In genomic region chr5:31235381-31235780, GRCh38 we compare ENCODE assay signal across 28 cellular contexts. TPM values are rescaled to one million over a fixed set of nuclear protein-coding genes. Genes with fewer than 3 reads are reported as not detected.
DNase-seq lines count a peak whose midpoint lies in the region; ATAC-seq and TF ChIP-seq lines count a peak whose summit lies in the region.
"Had no signal": no experiment of that assay in that cellular context is flagged by ENCODE, and none has a peak within 500 bp of the region (broad histone marks: within the 10 kb centered on the region; RNA-seq: fewer than 3 reads in every experiment).

No MANE protein-coding gene starts in this region.

- H3K9me2 ChIP-seq in SK-N-SH (no peaks in the 10 kb centered on the region), SU-DHL-6 (replicated peaks; ENCODE audit: insufficient read depth, low read length) (no peaks in the 10 kb centered on the region)

- DNase-seq in SK-N-SH: no peak
- peak; percentile 62 for DNase-seq in kidney tubule cell (ENCODE audit: low spot score)
- DNase-seq in neural progenitor cell (ENCODE audit: low spot score): no peak
- DNase-seq in WTC11 (ENCODE audit: low spot score): no peak
- no peak for DNase-seq in DMS153 (lab: John Stamatoyannopoulos, UW)
- DNase-seq: 8988T; activated CD4-positive, alpha-beta T cell treated with anti-CD3 and anti-CD28 coated beads, Interleukin-2, amount 10 ng/mL, durations not matched to agents 7 days and 5 days; activated gamma-delta T cell treated with Interleukin-2 at 50 U/mL for 16 hours; activated naive CD8-positive, alpha-beta T cell treated with anti-CD3 and anti-CD28 coated beads, Interleukin-2, amount 50 U/mL, for 24 hours; activated T-cell treated with anti-CD3 and anti-CD28 coated beads, Interleukin-2, amount 50 U/mL, for 4 hours; AML-193; brain microvascular endothelial cell; CD4-positive, alpha-beta memory T cell; head of caudate nucleus; KBM-7; mucosa of descending colon; NCI-H1417 treated with DMSO at 0.1 percent for 48 hours; NCI-H345; stimulated activated naive CD4-positive, alpha-beta T cell; T1000; WERI-Rb-1 had no signal

- CTCF ChIA-PET in SK-N-SH (lab: Yijun Ruan, JAX) (interaction anchor here (0.7 to 0.9 kb wide), 2 partner anchors 35 to 49 kb away, joined by 3 read pairs; no protein-coding TSS in a partner anchor), WTC11 (lab: Charles Lee) (interaction anchor here (1.2 kb wide), 1 partner anchor 35 kb away, joined by 4 read pairs; no protein-coding TSS in a partner anchor)

- H3K27me3 Mint-ChIP-seq in neural progenitor cell (ENCODE audit: insufficient read depth, low read depth): peaks cover 3% of the 10 kb centered on the region
- no peaks in the 10 kb centered on the region; the same call in 1 of the 2 replicates for H3K27me3 Mint-ChIP-seq in WTC11 (ENCODE audit: low read depth)
- H3K27me3 Mint-ChIP-seq: activated CD4-positive, alpha-beta T cell treated with anti-CD3 and anti-CD28 coated beads, Interleukin-2, amount 10 ng/mL, durations not matched to agents 7 days and 5 days; natural killer cell treated with Interleukin-12 subunit alpha and Interleukin-12 subunit beta and Interleukin-15 and Interleukin-18, amount 100 ng/mL, for 72 hours; progenitor cell of endocrine pancreas had no signal

- H3K79me2 ChIP-seq in SK-N-SH (ENCODE audit: insufficient read depth): no peaks in the 10 kb centered on the region
- no peaks in the 10 kb centered on the region for H3K79me2 ChIP-seq in SU-DHL-6 (ENCODE audit: insufficient read depth, low read length)
- peaks cover 16% of the 10 kb centered on the region for H3K79me2 ChIP-seq in neural progenitor cell (ENCODE audit: low read depth)

- H3K36me3 ChIP-seq in SK-N-SH (replicated peaks in 1 of 2; ENCODE audit: control insufficient read depth in 1 of 2, insufficient read depth in 2 of 2, low read length in 1 of 2) (no peaks in the 10 kb centered on the region), SU-DHL-6 (ENCODE audit: low read length) (no peaks in the 10 kb centered on the region), neural progenitor cell (no peaks in the 10 kb centered on the region)
- H3K36me3 ChIP-seq: WERI-Rb-1 had no signal

- H3K4me3 Mint-ChIP-seq in neural progenitor cell (no peak overlapping the region), WTC11 (no peak overlapping the region)
- H3K4me3 Mint-ChIP-seq: activated CD4-positive, alpha-beta T cell treated with anti-CD3 and anti-CD28 coated beads, Interleukin-2, amount 10 ng/mL, durations not matched to agents 7 days and 5 days; activated naive CD8-positive, alpha-beta T cell treated with anti-CD3 and anti-CD28 coated beads, Interleukin-2, amount 50 U/mL, for 24 hours; activated T-cell treated with anti-CD3 and anti-CD28 coated beads, Interleukin-2, amount 50 U/mL, for 4 hours; CD4-positive, alpha-beta memory T cell; natural killer cell treated with Interleukin-12 subunit alpha and Interleukin-12 subunit beta and Interleukin-15 and Interleukin-18, amount 100 ng/mL, for 72 hours had no signal

- H3K4me1 Mint-ChIP-seq in neural progenitor cell (peaks cover 19% of the 10 kb centered on the region), WTC11 (peaks cover 21% of the 10 kb centered on the region)
- H3K4me1 Mint-ChIP-seq: activated CD4-positive, alpha-beta T cell treated with anti-CD3 and anti-CD28 coated beads, Interleukin-2, amount 10 ng/mL, durations not matched to agents 7 days and 5 days; activated naive CD8-positive, alpha-beta T cell treated with anti-CD3 and anti-CD28 coated beads, Interleukin-2, amount 50 U/mL, for 24 hours; CD4-positive, alpha-beta memory T cell had no signal

- H3K9me3 ChIP-seq in SK-N-SH: no peaks in the 10 kb centered on the region
- H3K9me3 ChIP-seq in SU-DHL-6 (ENCODE audit: insufficient read depth, low read length): no peaks in the 10 kb centered on the region
- H3K9me3 ChIP-seq in neural progenitor cell (ENCODE audit: low read depth): no peaks in the 10 kb centered on the region
- H3K9me3 ChIP-seq: mucosa of descending colon had no signal

- no peak for TF ChIP-seq CTCF in SK-N-SH (IDR thresholded peaks at IDR 0.05)
- no peak for TF ChIP-seq CTCF in SU-DHL-6 (IDR thresholded peaks at IDR 0.05; ENCODE audit: insufficient read depth, low read length, poor library complexity, severe bottlenecking)
- no peak for TF ChIP-seq CTCF in neural progenitor cell (IDR thresholded peaks at IDR 0.05)
- no peak for TF ChIP-seq CTCF in WTC11 (IDR thresholded peaks at IDR 0.05)

- H3K27ac Mint-ChIP-seq in neural progenitor cell (no peak overlapping the region), WTC11 (no peak overlapping the region)
- H3K27ac Mint-ChIP-seq: activated CD4-positive, alpha-beta T cell treated with anti-CD3 and anti-CD28 coated beads, Interleukin-2, amount 10 ng/mL, durations not matched to agents 7 days and 5 days; activated naive CD8-positive, alpha-beta T cell treated with anti-CD3 and anti-CD28 coated beads, Interleukin-2, amount 50 U/mL, for 24 hours; CD4-positive, alpha-beta memory T cell; natural killer cell treated with Interleukin-12 subunit alpha and Interleukin-12 subunit beta and Interleukin-15 and Interleukin-18, amount 100 ng/mL, for 72 hours; progenitor cell of endocrine pancreas had no signal

- no peak overlapping the region for H3K4me3 ChIP-seq in SK-N-SH (ENCODE audit: low read depth in 2 of 2, low read length in 1 of 2)
- H3K4me3 ChIP-seq in SU-DHL-6 (ENCODE audit: insufficient read depth, low read length, poor library complexity, severe bottlenecking): no peak overlapping the region
- H3K4me3 ChIP-seq in neural progenitor cell: no peak overlapping the region
- H3K4me3 ChIP-seq: lung, mucosa of descending colon had no signal

- TF ChIP-seq RAD21 in SK-N-SH (IDR thresholded peaks at IDR 0.05; ENCODE audit: low read length): no peak

- H3K9ac ChIP-seq in SK-N-SH (no peak overlapping the region), SU-DHL-6 (ENCODE audit: low read length) (no peak overlapping the region), neural progenitor cell (no peak overlapping the region)

- H3K27me3 ChIP-seq in SK-N-SH (ENCODE audit: insufficient read depth) (no peaks in the 10 kb centered on the region), SU-DHL-6 (ENCODE audit: low read length) (no peaks in the 10 kb centered on the region), neural progenitor cell (no peaks in the 10 kb centered on the region)
- H3K27me3 ChIP-seq: brain microvascular endothelial cell had no signal

- H4K20me1 ChIP-seq in SK-N-SH (ENCODE audit: insufficient read depth) (no peaks in the 10 kb centered on the region), SU-DHL-6 (ENCODE audit: low read depth, low read length) (no peaks in the 10 kb centered on the region), neural progenitor cell (ENCODE audit: low read depth) (no peaks in the 10 kb centered on the region)

- 68% methylated on average over 3 of the region's 3 CpGs for WGBS in SK-N-SH (ENCODE audit: low lambda C conversion rate)

- H3F3A ChIP-seq in SK-N-SH (replicated peaks; ENCODE audit: insufficient read depth) (no peaks in the 10 kb centered on the region), SU-DHL-6 (ENCODE audit: insufficient read depth) (no peaks in the 10 kb centered on the region), neural progenitor cell (ENCODE audit: low read depth) (no peaks in the 10 kb centered on the region)

- ATAC-seq in SK-N-SH treated with all-trans-retinoic acid at 6 μM for 48 hours (no peak), GM19395 (IDR thresholded peaks at IDR 0.05; ENCODE audit: unreplicated experiment) (no peak), WTC11 (no peak)
- ATAC-seq: activated naive CD8-positive, alpha-beta T cell treated with anti-CD3 and anti-CD28 coated beads, Interleukin-2, amount 50 U/mL, for 24 hours; activated T-cell treated with anti-CD3 and anti-CD28 coated beads, Interleukin-2, amount 50 U/mL, for 4 hours; HCT116; mucosa of descending colon; natural killer cell treated with Interleukin-12 subunit alpha and Interleukin-12 subunit beta and Interleukin-15 and Interleukin-18, amount 100 ng/mL, for 72 hours had no signal

- H3K9me3 Mint-ChIP-seq in neural progenitor cell: peaks cover under 1% of the 10 kb centered on the region
- H3K9me3 Mint-ChIP-seq in WTC11: no peaks in the 10 kb centered on the region
- H3K9me3 Mint-ChIP-seq: activated CD4-positive, alpha-beta T cell treated with anti-CD3 and anti-CD28 coated beads, Interleukin-2, amount 10 ng/mL, durations not matched to agents 7 days and 5 days; activated naive CD8-positive, alpha-beta T cell treated with anti-CD3 and anti-CD28 coated beads, Interleukin-2, amount 50 U/mL, for 24 hours; activated T-cell treated with anti-CD3 and anti-CD28 coated beads, Interleukin-2, amount 50 U/mL, for 4 hours; natural killer cell treated with Interleukin-12 subunit alpha and Interleukin-12 subunit beta and Interleukin-15 and Interleukin-18, amount 100 ng/mL, for 72 hours had no signal

- POLR2A ChIA-PET in SK-N-SH (lab: Yijun Ruan, JAX): no interaction called here
- POLR2A ChIA-PET in WTC11 (lab: Charles Lee): no interaction called here

- peaks cover 38% of the 10 kb centered on the region for H3K36me3 Mint-ChIP-seq in neural progenitor cell
- H3K36me3 Mint-ChIP-seq in WTC11: no peaks in the 10 kb centered on the region
- H3K36me3 Mint-ChIP-seq: CD4-positive, alpha-beta memory T cell; natural killer cell treated with Interleukin-12 subunit alpha and Interleukin-12 subunit beta and Interleukin-15 and Interleukin-18, amount 100 ng/mL, for 72 hours had no signal

- no peak overlapping the region for H3K4me2 ChIP-seq in SK-N-SH
- H3K4me2 ChIP-seq in SU-DHL-6 (ENCODE audit: low read depth, low read length, poor library complexity, severe bottlenecking): peak overlapping the region; percentile 39
- no peak overlapping the region for H3K4me2 ChIP-seq in neural progenitor cell

- TF ChIP-seq EP300 in SK-N-SH (IDR thresholded peaks at IDR 0.05; ENCODE audit: borderline replicate concordance in 1 of 2, low read depth in 1 of 2, low read length in 1 of 2): no peak

- H3K4me1 ChIP-seq in SK-N-SH (ENCODE audit: control insufficient read depth in 1 of 2, insufficient read depth in 2 of 2, low read depth in 1 of 2, low read length in 1 of 2) (peaks cover 0 to 13% of the 10 kb centered on the region in 2 experiments; a peak in 1 of 4 replicates), neural progenitor cell (peaks cover 14% of the 10 kb centered on the region)

- no peak overlapping the region for H3K27ac ChIP-seq in SK-N-SH (ENCODE audit: low read depth in 2 of 2, low read length in 1 of 2)
- no peak overlapping the region for H3K27ac ChIP-seq in SU-DHL-6 (ENCODE audit: low read depth, low read length)
- no peak overlapping the region for H3K27ac ChIP-seq in neural progenitor cell
- H3K27ac ChIP-seq: brain microvascular endothelial cell, WERI-Rb-1 had no signal

- H2AFZ ChIP-seq in SK-N-SH (ENCODE audit: low read depth) (peak overlapping the region; percentile 33; the same call in 1 of the 2 replicates), SU-DHL-6 (ENCODE audit: low read depth, low read length, severe bottlenecking) (peak overlapping the region; percentile 18), neural progenitor cell (replicated peaks) (no peak overlapping the region)

TF ChIP-seq in SK-N-SH treated with all-trans-retinoic acid at 6 μM for 48 hours, 23 proteins besides CTCF, POLR2A, EP300 and RAD21:
- TF ChIP-seq RARB (CRISPR knock-in tag; IDR thresholded peaks at IDR 0.05): no peak

RNA-seq across cellular contexts. Expression of gene CDH6, which starts 41.9 kb away (rescaled TPM):
- polyA plus RNA-seq in SK-N-SH (2012; rRNA removed): 1.1 and 1.4 TPM in 2 replicates
- polyA plus RNA-seq in SK-N-SH (2012; cell fraction: cytosol; rRNA removed): 0.93 and 0.96 TPM in 2 replicates
- 0.42 and 0.94 TPM in 2 replicates for polyA plus RNA-seq in SK-N-SH (2012; cell fraction: nucleus; rRNA removed)
- total RNA-seq in neural progenitor cell (ENCODE audit: low replicate concordance) (17.9 and 18.0 TPM in 2 replicates), WTC11 (2021) (0.87 to 2.6 TPM (median 1.1 TPM) in 3 replicates)
- total RNA-seq: activated CD4-positive, alpha-beta T cell treated with anti-CD3 and anti-CD28 coated beads, Interleukin-2, amount 10 ng/mL, durations not matched to agents 7 days and 5 days; activated T-cell treated with anti-CD3 and anti-CD28 coated beads, Interleukin-2, amount 50 U/mL, for 4 hours; CD4-positive, alpha-beta memory T cell; natural killer cell treated with Interleukin-12 subunit alpha and Interleukin-12 subunit beta and Interleukin-15 and Interleukin-18, amount 100 ng/mL, for 72 hours had no signal
- polyA plus RNA-seq: CD4-positive, alpha-beta memory T cell had no signal
